28 cellular contexts compared by ENCODE assay signal in genomic region chr6:108974201-108974600, GRCh38.
"Had no signal": no experiment of that assay in that cellular context is flagged by ENCODE, and none has a peak within 500 bp of the region (broad histone marks: within the 10 kb centered on the region; RNA-seq: fewer than 3 reads in every experiment).

No MANE protein-coding gene starts in this region.

- H3K4me3 ChIP-seq: esophagus muscularis mucosa had no signal

- H3K36me3 ChIP-seq: brain microvascular endothelial cell, esophagus muscularis mucosa, WERI-Rb-1 had no signal

- ATAC-seq: activated CD4-positive, CD25-positive, alpha-beta regulatory T cell treated with anti-CD3 and anti-CD28 coated beads, Interleukin-2, amount 50 U/mL, for 24 hours; activated CD8-positive, alpha-beta T cell treated with anti-CD3 and anti-CD28 coated beads for 36 hours; activated T-cell treated with anti-CD3 and anti-CD28 coated beads, Interleukin-2, amount 50 U/mL, for 4 hours; activated T-helper 17 cell treated with anti-CD3 and anti-CD28 coated beads, Interleukin-2, amount 50 U/mL, for 72 hours; effector memory CD8-positive, alpha-beta T cell; T-helper 17 cell had no signal

- H3K4me1 ChIP-seq: esophagus muscularis mucosa had no signal

- H3K27ac ChIP-seq: brain microvascular endothelial cell, esophagus muscularis mucosa, WERI-Rb-1 had no signal

- H3K27me3 ChIP-seq: brain microvascular endothelial cell, esophagus muscularis mucosa had no signal

- DNase-seq: activated B cell treated with CpG ODN at 0.5 μM for 24 hours; activated CD4-positive, alpha-beta T cell treated with anti-CD3 and anti-CD28 coated beads for 48 hours; activated CD4-positive, alpha-beta T cell treated with anti-CD3 and anti-CD28 coated beads, Interleukin-2, amount 50 U/mL, for 1 hour; activated CD4-positive, alpha-beta T cell treated with anti-CD3 and anti-CD28 coated beads, Interleukin-2, amount 50 U/mL, for 48 hours; activated CD8-positive, alpha-beta memory T cell treated with anti-CD3 and anti-CD28 coated beads for 24 hours; activated CD8-positive, alpha-beta T cell treated with anti-CD3 and anti-CD28 coated beads for 36 hours; activated effector memory CD4-positive, alpha-beta T cell treated with Interleukin-2 at 50 U/mL for 16 hours; activated gamma-delta T cell treated with Interleukin-2 at 50 U/mL for 16 hours; activated naive CD4-positive, alpha-beta T cell treated with anti-CD3 and anti-CD28 coated beads, Interleukin-2, amount 50 U/mL, for 16 hours; activated naive CD4-positive, alpha-beta T cell treated with Interleukin-2 at 50 U/mL for 16 hours; activated T-cell treated with anti-CD3 and anti-CD28 coated beads, Interleukin-2, amount 50 U/mL, for 4 hours; amniotic stem cell; anterior cingulate cortex; brain microvascular endothelial cell; caudate nucleus; cortex of kidney; dermis blood vessel endothelial cell; effector CD4-positive, alpha-beta T cell; effector memory CD8-positive, alpha-beta T cell; erythroblast; foreskin melanocyte; T-helper 1 cell; T-helper 17 cell; T1000; WERI-Rb-1 had no signal
